Comparison of ENCODE assay signal across 14 cellular contexts in the genomic region with DNA sequence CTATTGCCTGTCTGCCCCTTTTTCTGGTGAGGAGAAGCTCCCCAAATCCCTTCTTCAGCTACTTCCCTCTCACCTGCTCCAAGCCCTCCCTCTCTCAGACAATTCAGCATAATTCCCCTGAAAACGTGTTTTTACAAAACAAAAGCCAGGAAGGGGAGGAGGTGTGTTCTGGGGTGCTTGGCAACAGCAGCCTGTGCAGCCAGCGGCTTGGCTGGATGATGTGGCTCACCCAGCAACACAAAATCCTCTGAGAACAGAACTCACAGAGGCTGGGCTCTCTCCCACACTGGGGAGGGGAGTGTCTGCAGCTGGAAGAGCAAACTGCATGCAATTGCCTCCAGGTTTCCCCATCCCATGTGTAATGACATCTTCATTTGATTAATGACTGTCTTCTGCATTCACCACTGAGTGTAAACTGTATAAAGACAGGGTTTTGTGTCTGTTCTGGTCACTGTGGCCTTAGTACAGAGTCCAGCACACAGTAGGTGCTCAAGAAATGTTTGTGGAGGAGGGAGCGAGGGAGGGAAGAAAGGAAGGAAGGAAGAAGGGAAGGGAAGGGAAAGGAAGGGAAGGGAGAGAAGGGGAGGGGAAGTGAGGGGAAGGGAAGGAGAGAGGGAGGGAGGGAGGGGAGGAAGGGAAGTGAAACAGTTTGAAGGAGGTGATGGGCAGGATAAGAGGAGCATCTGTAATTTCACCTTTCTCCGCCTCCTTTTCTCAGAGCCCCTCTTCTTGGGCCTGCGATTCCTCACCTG.
DNase-seq lines count a peak whose midpoint lies in the region; ATAC-seq lines count a peak whose summit lies in the region.
"Had no signal": no experiment of that assay in that cellular context is flagged by ENCODE, and none has a peak within 500 bp of the region (broad histone marks: within the 10 kb centered on the region; RNA-seq: fewer than 3 reads in every experiment).

No MANE protein-coding gene starts in this region.

- no peak overlapping the region for H3K4me3 ChIP-seq in BLaER1 treated with 17β-estradiol and CSF1 and Interleukin-3, amounts not matched to agents 10 nM and 100 nM
- peak overlapping the region; percentile 27 for H3K4me3 ChIP-seq in iPS-15b (ENCODE audit: low read depth, low read length)
- H3K4me3 ChIP-seq: spleen had no signal

- peaks cover 10 to 53% (median 35%) of the 10 kb centered on the region in 10 experiments; a peak in 19 of 20 replicates for H3K4me1 ChIP-seq in BLaER1 treated with 17β-estradiol and CSF1 and Interleukin-3, amounts not matched to agents 10 nM and 100 nM
- peaks cover 50% of the 10 kb centered on the region for H3K4me1 ChIP-seq in iPS-15b (ENCODE audit: control insufficient read depth, insufficient read depth, low read length)
- H3K4me1 ChIP-seq: spleen had no signal

- H3K36me3 ChIP-seq in BLaER1 treated with 17β-estradiol and CSF1 and Interleukin-3, amounts not matched to agents 10 nM and 100 nM: no peaks in the 10 kb centered on the region
- H3K36me3 ChIP-seq in iPS-15b (ENCODE audit: control insufficient read depth, insufficient read depth, low read length): no peaks in the 10 kb centered on the region
- H3K36me3 ChIP-seq: spleen had no signal

- H3K9ac ChIP-seq in BLaER1 treated with 17β-estradiol and CSF1 and Interleukin-3, amounts not matched to agents 10 nM and 100 nM: no peak overlapping the region
- H3K9ac ChIP-seq in iPS-15b (ENCODE audit: low read depth, low read length): no peak overlapping the region

- ATAC-seq in GM18502 (IDR thresholded peaks at IDR 0.05; ENCODE audit: poor library complexity, unreplicated experiment): no peak
- ATAC-seq in GM21360 (IDR thresholded peaks at IDR 0.05; ENCODE audit: unreplicated experiment): no peak
- no peak for ATAC-seq in HG03196 (IDR thresholded peaks at IDR 0.05; ENCODE audit: unreplicated experiment)
- ATAC-seq: naive thymus-derived CD8-positive, alpha-beta T cell had no signal

- no peaks in the 10 kb centered on the region for H4K20me1 ChIP-seq in BLaER1 treated with 17β-estradiol and CSF1 and Interleukin-3, amounts not matched to agents 10 nM and 100 nM

- H3K27me3 ChIP-seq in BLaER1 treated with 17β-estradiol and CSF1 and Interleukin-3, amounts not matched to agents 10 nM and 100 nM: no peaks in the 10 kb centered on the region
- H3K27me3 ChIP-seq in iPS-15b (ENCODE audit: control insufficient read depth, insufficient read depth, low read length): peaks cover 14% of the 10 kb centered on the region

- H3K9me3 ChIP-seq in BLaER1 treated with 17β-estradiol and CSF1 and Interleukin-3, amounts not matched to agents 10 nM and 100 nM (replicated peaks in 1 of 11): no peaks in the 10 kb centered on the region
- H3K9me3 ChIP-seq in iPS-15b (ENCODE audit: control insufficient read depth, insufficient read depth, low read length): no peaks in the 10 kb centered on the region
- H3K9me3 ChIP-seq: spleen had no signal

- no peak overlapping the region for H3K27ac ChIP-seq in BLaER1 treated with 17β-estradiol and CSF1 and Interleukin-3, amounts not matched to agents 10 nM and 100 nM
- H3K27ac ChIP-seq: spleen had no signal

- DNase-seq in LHCN-M2 (ENCODE audit: low read depth) (peak; percentile 72), amniotic epithelial cell (ENCODE audit: low read depth) (peak; percentile 94), SW 1271 (lab: John Stamatoyannopoulos, UW) (no peak)
- DNase-seq: amniotic stem cell; CD4-positive, CD25-positive, alpha-beta regulatory T cell; naive thymus-derived CD8-positive, alpha-beta T cell; NCI-H2081 treated with DMSO at 0.1 percent for 48 hours; Right ventricle myocardium superior; spleen had no signal

- peak overlapping the region in 6 of 11 experiments; percentile 6 to 95 (median 83); a peak in 6 of 22 replicates for H3K4me2 ChIP-seq in BLaER1 treated with 17β-estradiol and CSF1 and Interleukin-3, amounts not matched to agents 10 nM and 100 nM

Comparison
In these comparisons a context has a peak if more than half of its experiments do, and no peak if none do; other contexts are left out.
1. DNase-seq: peak in LHCN-M2 (single experiment) and amniotic epithelial cell (single experiment); none in SW 1271 (0 of 2).